In the genomic region with DNA sequence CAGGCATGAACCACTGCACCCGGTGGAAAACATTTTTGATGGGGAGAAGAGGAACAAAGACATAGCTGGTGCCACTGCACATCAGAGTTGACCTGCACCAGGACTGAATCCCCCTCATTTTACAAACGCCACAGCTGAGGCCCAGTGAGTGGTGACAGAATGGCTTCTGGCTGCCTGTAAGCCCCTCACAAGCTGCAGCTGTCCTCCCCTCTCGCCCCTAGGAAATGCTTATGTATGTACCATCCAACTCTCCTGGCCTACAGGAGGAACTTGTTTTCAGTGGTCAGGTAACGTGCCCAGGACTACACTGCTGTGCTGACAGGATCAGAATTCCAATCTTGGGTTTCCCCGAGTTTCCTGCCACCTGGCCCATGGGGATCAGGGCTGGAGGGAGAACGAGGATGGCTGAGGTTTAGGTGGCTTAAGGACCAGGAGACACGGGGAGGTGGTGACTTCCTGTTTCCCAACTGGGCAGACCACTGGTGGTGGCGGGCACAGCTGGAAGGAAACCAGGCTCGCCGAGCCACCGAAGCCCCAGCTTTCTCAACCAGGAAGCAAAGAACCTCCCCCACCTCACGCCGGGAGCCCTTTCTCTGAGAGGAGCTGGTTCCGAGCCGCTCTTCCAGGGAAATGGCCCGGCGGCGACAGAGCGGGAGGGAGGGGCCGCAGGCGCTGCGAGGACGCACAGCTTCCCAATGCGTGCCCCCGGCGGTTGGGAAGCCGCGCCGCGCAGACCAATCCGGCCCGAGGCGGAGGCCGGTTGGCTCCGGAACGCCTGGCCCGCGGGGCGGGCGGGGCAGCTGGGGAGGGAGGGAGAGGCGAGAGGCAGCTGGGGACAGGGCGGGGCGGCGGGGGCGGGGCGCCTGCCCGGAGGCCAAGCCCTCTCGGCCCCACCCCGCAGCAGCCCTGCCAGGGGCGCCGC, we compare ENCODE assay signal across 8 cellular contexts. TPM values are rescaled to one million over a fixed set of nuclear protein-coding genes. Genes with fewer than 3 reads are reported as not detected.
DNase-seq lines count a peak whose midpoint lies in the region; ATAC-seq and TF ChIP-seq lines count a peak whose summit lies in the region.

No MANE protein-coding gene starts in this region.

- peak overlapping the region; percentile 71 for H3K4me2 ChIP-seq in OCI-LY7 (ENCODE audit: low read length)

- CTCF ChIA-PET in OCI-LY7 (lab: Charles Lee; ENCODE audit: unreplicated experiment), result interaction anchor here (0.5 to 0.8 kb wide), 2 partner anchors 9 to 13 kb away, joined by 3 read pairs; no protein-coding TSS in a partner anchor

- BruUV-seq in OCI-LY7 (replicated peaks; lab: Mats Ljungman, UMichigan), result TSS peak; percentile 71

- H2AFZ ChIP-seq in OCI-LY7 (ENCODE audit: low read length), result peak overlapping the region; percentile 39

- DNase-seq in DMS 273 (lab: John Stamatoyannopoulos, UW; ENCODE audit: unreplicated experiment) (peak; percentile 96), HuH-7.5 (ENCODE audit: low spot score) (peak; percentile 85), OCI-LY7 (ENCODE audit: low spot score) (peak; percentile 90), fibroblast of pulmonary artery (ENCODE audit: low read depth) (peak; percentile 87)
- peak; percentile 68 for DNase-seq in activated T-helper 9 cell treated with anti-CD3 and anti-CD28 coated beads, Interleukin-2, amount 50 U/mL, for 16 hours (ENCODE audit: low read depth)
- peak; percentile 91 for DNase-seq in natural killer cell treated with Interleukin-12 subunit alpha and Interleukin-12 subunit beta and Interleukin-15 and Interleukin-18, amount 100 ng/mL, for 72 hours (ENCODE audit: low spot score)
- DNase-seq in stimulated activated naive CD8-positive, alpha-beta T cell treated with anti-CD3 and anti-CD28 coated beads, Interleukin-15, amount 100 ng/mL, for 72 hours, result peak; percentile 78 to 84

- no peaks in the 10 kb centered on the region for H3K9me3 Mint-ChIP-seq in natural killer cell treated with Interleukin-12 subunit alpha and Interleukin-12 subunit beta and Interleukin-15 and Interleukin-18, amount 100 ng/mL, for 72 hours
- H3K9me3 Mint-ChIP-seq in stimulated activated naive CD8-positive, alpha-beta T cell treated with anti-CD3 and anti-CD28 coated beads, Interleukin-15, amount 100 ng/mL, for 72 hours, result no peaks in the 10 kb centered on the region

- no peaks in the 10 kb centered on the region for H3K9me3 ChIP-seq in OCI-LY7 (ENCODE audit: low read length)

- peak overlapping the region in 1 of 2 donors; percentile 43 for H3K27ac Mint-ChIP-seq in natural killer cell treated with Interleukin-12 subunit alpha and Interleukin-12 subunit beta and Interleukin-15 and Interleukin-18, amount 100 ng/mL, for 72 hours
- H3K27ac Mint-ChIP-seq in stimulated activated naive CD8-positive, alpha-beta T cell treated with anti-CD3 and anti-CD28 coated beads, Interleukin-15, amount 100 ng/mL, for 72 hours, result peak overlapping the region; percentile 95 to 98

- intact Hi-C loops in OCI-LY7 (cut with micrococcal nuclease; ENCODE audit: unreplicated experiment), result loop anchor here (1.0 to 2.0 kb wide), 2 partner anchors 13 to 27 kb away; partner anchors contain the start of gene RCE1

- H3K27me3 Mint-ChIP-seq in natural killer cell treated with Interleukin-12 subunit alpha and Interleukin-12 subunit beta and Interleukin-15 and Interleukin-18, amount 100 ng/mL, for 72 hours, result no peaks in the 10 kb centered on the region
- H3K27me3 Mint-ChIP-seq in stimulated activated naive CD8-positive, alpha-beta T cell treated with anti-CD3 and anti-CD28 coated beads, Interleukin-15, amount 100 ng/mL, for 72 hours, result no peaks in the 10 kb centered on the region

- peaks cover 7% of the 10 kb centered on the region; the same call in 1 of the 2 replicates for H3K79me2 ChIP-seq in OCI-LY7 (ENCODE audit: insufficient read depth, low read depth, low read length)

- H4K20me1 ChIP-seq in OCI-LY7 (ENCODE audit: insufficient read depth, low read length), result no peaks in the 10 kb centered on the region

- peak overlapping the region; percentile 89 for H3K4me3 ChIP-seq in OCI-LY7 (ENCODE audit: low read depth, low read length, poor library complexity, severe bottlenecking)
- H3K4me3 ChIP-seq in fibroblast of pulmonary artery (replicated peaks; ENCODE audit: low read depth, low read length), result peak overlapping the region; percentile 72

- H3K36me3 Mint-ChIP-seq in natural killer cell treated with Interleukin-12 subunit alpha and Interleukin-12 subunit beta and Interleukin-15 and Interleukin-18, amount 100 ng/mL, for 72 hours, result no peaks in the 10 kb centered on the region

- H3K4me3 Mint-ChIP-seq in natural killer cell treated with Interleukin-12 subunit alpha and Interleukin-12 subunit beta and Interleukin-15 and Interleukin-18, amount 100 ng/mL, for 72 hours, result peak overlapping the region; percentile 73
- peak overlapping the region; percentile 94 to 98 for H3K4me3 Mint-ChIP-seq in stimulated activated naive CD8-positive, alpha-beta T cell treated with anti-CD3 and anti-CD28 coated beads, Interleukin-15, amount 100 ng/mL, for 72 hours

- TF ChIP-seq CTCF in OCI-LY7 (conservative IDR thresholded peaks at IDR 0.05; ENCODE audit: low read length) (no peak), fibroblast of pulmonary artery (IDR thresholded peaks at IDR 0.05; ENCODE audit: low read length, missing control alignments) (no peak)

- no peaks in the 10 kb centered on the region for H3K9me2 ChIP-seq in OCI-LY7 (ENCODE audit: insufficient read depth, low read length)

- ATAC-seq in GM21423 (IDR thresholded peaks at IDR 0.05; ENCODE audit: unreplicated experiment), result peak; percentile 65
- ATAC-seq in natural killer cell treated with Interleukin-12 subunit alpha and Interleukin-12 subunit beta and Interleukin-15 and Interleukin-18, amount 100 ng/mL, for 72 hours, result peak; percentile 90 to 93
- ATAC-seq in stimulated activated naive CD8-positive, alpha-beta T cell treated with anti-CD3 and anti-CD28 coated beads, Interleukin-15, amount 100 ng/mL, for 72 hours, result peak; percentile 82

- peaks cover 50% of the 10 kb centered on the region for H3K4me1 ChIP-seq in OCI-LY7 (ENCODE audit: insufficient read depth, low read length, poor library complexity, severe bottlenecking)

- POLR2A ChIA-PET in OCI-LY7 (lab: Charles Lee), result interaction anchor here (0.5 to 1.3 kb wide), 5 partner anchors 12 to 382 kb away, joined by 3 to 6 read pairs (median 3); partner anchors contain the start of gene RCE1

- peaks cover 6% of the 10 kb centered on the region; the same call in 1 of the 2 replicates for H3K36me3 ChIP-seq in OCI-LY7 (ENCODE audit: insufficient read depth, low read length)

- peak overlapping the region; percentile 72 for H3K27ac ChIP-seq in OCI-LY7 (ENCODE audit: low read depth, low read length, poor library complexity, severe bottlenecking)

- peaks cover 4 to 7% of the 10 kb centered on the region in 2 donors for H3K4me1 Mint-ChIP-seq in natural killer cell treated with Interleukin-12 subunit alpha and Interleukin-12 subunit beta and Interleukin-15 and Interleukin-18, amount 100 ng/mL, for 72 hours (ENCODE audit: low read depth in 2 of 2)
- H3K4me1 Mint-ChIP-seq in stimulated activated naive CD8-positive, alpha-beta T cell treated with anti-CD3 and anti-CD28 coated beads, Interleukin-15, amount 100 ng/mL, for 72 hours, result peaks cover 30% of the 10 kb centered on the region

RNA-seq across cellular contexts. Expression of gene LRFN4, which starts 1.0 kb away (rescaled TPM):
- total RNA-seq in OCI-LY7 (2014; rRNA removed; shearing (Covaris generic)), result 27.2 and 33.9 TPM in 2 replicates
- total RNA-seq in OCI-LY7 (2022), result 34.9 and 38.6 TPM in 2 replicates
- 1 to 10 TPM; 1.4 to 7.9 TPM for total RNA-seq in natural killer cell treated with Interleukin-12 subunit alpha and Interleukin-12 subunit beta and Interleukin-15 and Interleukin-18, amount 100 ng/mL, for 72 hours

RNA-seq across cellular contexts. Expression of gene RCE1, which starts 12.6 kb away (rescaled TPM):
- total RNA-seq in OCI-LY7 (2014; rRNA removed; shearing (Covaris generic)), result 45.3 and 62.9 TPM in 2 replicates
- 31.6 and 34.9 TPM in 2 replicates for total RNA-seq in OCI-LY7 (2022)
- 10 to 100 TPM; 26.8 to 37.9 TPM for total RNA-seq in natural killer cell treated with Interleukin-12 subunit alpha and Interleukin-12 subunit beta and Interleukin-15 and Interleukin-18, amount 100 ng/mL, for 72 hours

Comparison
In these comparisons a context has a peak if more than half of its experiments do, and no peak if none do; other contexts are left out.
1. Peak in every context shown above with its lines: DNase-seq, ATAC-seq, H3K4me3 ChIP-seq and H3K27ac ChIP-seq.